In the genomic region with DNA sequence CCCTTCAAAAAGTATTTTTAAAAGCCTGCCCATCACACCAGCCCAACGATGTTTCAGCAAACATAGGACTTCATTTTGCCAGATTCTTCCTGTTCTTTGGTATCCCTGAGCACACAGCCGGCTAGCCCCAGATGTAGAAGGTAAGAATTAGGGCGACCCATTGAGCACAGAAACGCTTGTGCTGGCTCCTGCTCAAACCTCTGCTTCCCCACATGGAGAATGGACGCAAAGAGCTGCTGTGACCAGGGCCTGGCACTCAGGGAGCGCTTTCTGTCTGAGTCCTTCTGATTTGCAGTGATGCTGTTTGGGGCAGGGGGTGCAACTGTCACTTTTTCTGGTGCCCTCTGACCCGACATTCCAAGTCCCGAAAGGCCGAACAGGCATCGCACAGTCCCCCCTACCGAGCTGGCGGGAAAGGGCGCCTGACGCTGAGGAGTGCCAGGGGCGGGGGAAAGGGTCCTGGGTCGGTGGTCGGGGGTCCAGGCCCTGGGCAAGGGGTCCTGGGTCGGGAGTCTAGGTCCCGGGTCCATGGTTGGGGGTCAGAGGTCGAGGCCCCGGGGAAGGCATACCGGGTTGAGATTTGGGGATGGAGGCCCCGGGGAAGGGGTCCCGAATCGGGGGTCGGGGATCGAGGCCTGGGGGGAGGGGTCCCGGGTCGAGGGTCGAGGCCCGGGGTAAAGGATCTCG, we compare ENCODE assay signal across 1 cellular context.
TF ChIP-seq lines count a peak whose summit lies in the region.

No MANE protein-coding gene starts in this region.

TF ChIP-seq in neural cell, 6 proteins besides CTCF, POLR2A, EP300 and RAD21 (continued from another document):
- TF ChIP-seq, protein P1, sequence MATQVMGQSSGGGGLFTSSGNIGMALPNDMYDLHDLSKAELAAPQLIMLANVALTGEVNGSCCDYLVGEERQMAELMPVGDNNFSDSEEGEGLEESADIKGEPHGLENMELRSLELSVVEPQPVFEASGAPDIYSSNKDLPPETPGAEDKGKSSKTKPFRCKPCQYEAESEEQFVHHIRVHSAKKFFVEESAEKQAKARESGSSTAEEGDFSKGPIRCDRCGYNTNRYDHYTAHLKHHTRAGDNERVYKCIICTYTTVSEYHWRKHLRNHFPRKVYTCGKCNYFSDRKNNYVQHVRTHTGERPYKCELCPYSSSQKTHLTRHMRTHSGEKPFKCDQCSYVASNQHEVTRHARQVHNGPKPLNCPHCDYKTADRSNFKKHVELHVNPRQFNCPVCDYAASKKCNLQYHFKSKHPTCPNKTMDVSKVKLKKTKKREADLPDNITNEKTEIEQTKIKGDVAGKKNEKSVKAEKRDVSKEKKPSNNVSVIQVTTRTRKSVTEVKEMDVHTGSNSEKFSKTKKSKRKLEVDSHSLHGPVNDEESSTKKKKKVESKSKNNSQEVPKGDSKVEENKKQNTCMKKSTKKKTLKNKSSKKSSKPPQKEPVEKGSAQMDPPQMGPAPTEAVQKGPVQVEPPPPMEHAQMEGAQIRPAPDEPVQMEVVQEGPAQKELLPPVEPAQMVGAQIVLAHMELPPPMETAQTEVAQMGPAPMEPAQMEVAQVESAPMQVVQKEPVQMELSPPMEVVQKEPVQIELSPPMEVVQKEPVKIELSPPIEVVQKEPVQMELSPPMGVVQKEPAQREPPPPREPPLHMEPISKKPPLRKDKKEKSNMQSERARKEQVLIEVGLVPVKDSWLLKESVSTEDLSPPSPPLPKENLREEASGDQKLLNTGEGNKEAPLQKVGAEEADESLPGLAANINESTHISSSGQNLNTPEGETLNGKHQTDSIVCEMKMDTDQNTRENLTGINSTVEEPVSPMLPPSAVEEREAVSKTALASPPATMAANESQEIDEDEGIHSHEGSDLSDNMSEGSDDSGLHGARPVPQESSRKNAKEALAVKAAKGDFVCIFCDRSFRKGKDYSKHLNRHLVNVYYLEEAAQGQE (IDR thresholded peaks at IDR 0.05; ENCODE audit: borderline replicate concordance), result no peak
